In genomic region chrX:146854281-146854680, GRCh38 we compare ENCODE assay signal across 17 cellular contexts. TPM values are rescaled to one million over a fixed set of nuclear protein-coding genes. Genes with fewer than 3 reads are reported as not detected.
DNase-seq lines count a peak whose midpoint lies in the region; ATAC-seq lines count a peak whose summit lies in the region.
"Had no signal": no experiment of that assay in that cellular context is flagged by ENCODE, and none has a peak within 500 bp of the region (broad histone marks: within the 10 kb centered on the region; RNA-seq: fewer than 3 reads in every experiment).

No MANE protein-coding gene starts in this region.

- H3K9me3 Mint-ChIP-seq in activated T-helper 17 cell treated with anti-CD3 and anti-CD28 coated beads, Interleukin-2, amount 50 U/mL, for 72 hours, result peaks cover 6% of the 10 kb centered on the region

- no peak for ATAC-seq in activated T-helper 17 cell treated with anti-CD3 and anti-CD28 coated beads, Interleukin-2, amount 50 U/mL, for 72 hours (replicated peaks)
- no peak for ATAC-seq in HG03354 (IDR thresholded peaks at IDR 0.05; ENCODE audit: poor library complexity, severe bottlenecking, unreplicated experiment)
- ATAC-seq: GM23338 had no signal

- DNase-seq in globus pallidus (ENCODE audit: low spot score), result peak; percentile 73
- peak; percentile 47 for DNase-seq in medulla oblongata (ENCODE audit: extremely low spot score)
- DNase-seq in substantia nigra (lab: John Stamatoyannopoulos, UW), result peak in 11 of 49 donors; percentile 0 to 29 (median 6)
- DNase-seq in activated T-cell treated with anti-CD3 and anti-CD28 coated beads for 4 hours, result no peak
- DNase-seq in activated CD4-positive, CD25-positive, alpha-beta regulatory T cell (lab: John Stamatoyannopoulos, UW), result no peak
- DNase-seq: 8988T; CD8-positive, alpha-beta memory T cell; COR-L47; HCEC 1CT; IMR-90 had no signal

- H3K27ac ChIP-seq in angular gyrus (ENCODE audit: low read depth, low read length) (peak overlapping the region; percentile 29), substantia nigra (ENCODE audit: low read depth, low read length, poor library complexity, severe bottlenecking) (peak overlapping the region; percentile 73)
- H3K27ac ChIP-seq: BLaER1 treated with 17β-estradiol and CSF1 and Interleukin-3, amounts not matched to agents 10 nM and 100 nM had no signal

- H3K36me3 Mint-ChIP-seq in activated T-helper 17 cell treated with anti-CD3 and anti-CD28 coated beads, Interleukin-2, amount 50 U/mL, for 72 hours (ENCODE audit: low read depth), result no peaks in the 10 kb centered on the region
- H3K36me3 Mint-ChIP-seq: CD8-positive, alpha-beta memory T cell had no signal

- H3K4me3 Mint-ChIP-seq in activated T-helper 17 cell treated with anti-CD3 and anti-CD28 coated beads, Interleukin-2, amount 50 U/mL, for 72 hours, result no peak overlapping the region
- H3K4me3 Mint-ChIP-seq: B cell; CD8-positive, alpha-beta memory T cell; GM23338 had no signal

- no peak overlapping the region for H3K27ac Mint-ChIP-seq in activated T-helper 17 cell treated with anti-CD3 and anti-CD28 coated beads, Interleukin-2, amount 50 U/mL, for 72 hours
- H3K27ac Mint-ChIP-seq: B cell; CD8-positive, alpha-beta memory T cell; GM23338 had no signal

- H3K4me1 Mint-ChIP-seq in activated T-helper 17 cell treated with anti-CD3 and anti-CD28 coated beads, Interleukin-2, amount 50 U/mL, for 72 hours, result no peaks in the 10 kb centered on the region
- H3K4me1 Mint-ChIP-seq: B cell; CD8-positive, alpha-beta memory T cell; GM23338 had no signal

- H3K27me3 Mint-ChIP-seq in activated T-helper 17 cell treated with anti-CD3 and anti-CD28 coated beads, Interleukin-2, amount 50 U/mL, for 72 hours, result no peaks in the 10 kb centered on the region
- H3K27me3 Mint-ChIP-seq: B cell had no signal

RNA-seq across cellular contexts. Expression of gene CXorf51A, which starts 39.7 kb away (rescaled TPM):
- total RNA-seq in activated T-helper 17 cell treated with anti-CD3 and anti-CD28 coated beads, Interleukin-2, amount 50 U/mL, for 72 hours, result not detected
- total RNA-seq: A673; B cell; CD8-positive, alpha-beta memory T cell; GM23338; IMR-90 had no signal

RNA-seq across cellular contexts. Expression of gene CXorf51B, which starts 44.7 kb away (rescaled TPM):
- total RNA-seq in activated T-helper 17 cell treated with anti-CD3 and anti-CD28 coated beads, Interleukin-2, amount 50 U/mL, for 72 hours, result not detected
- total RNA-seq: A673; B cell; CD8-positive, alpha-beta memory T cell; GM23338; IMR-90 had no signal

Comparison
In these comparisons a context has a peak if more than half of its experiments do, and no peak if none do; other contexts are left out.
1. DNase-seq: peak in globus pallidus (single experiment) and medulla oblongata (single experiment); none in activated T-cell treated with anti-CD3 and anti-CD28 coated beads for 4 hours (single experiment) and activated CD4-positive, CD25-positive, alpha-beta regulatory T cell (0 of 4).